ENCODE assay signal across 14 cellular contexts in the genomic region with DNA sequence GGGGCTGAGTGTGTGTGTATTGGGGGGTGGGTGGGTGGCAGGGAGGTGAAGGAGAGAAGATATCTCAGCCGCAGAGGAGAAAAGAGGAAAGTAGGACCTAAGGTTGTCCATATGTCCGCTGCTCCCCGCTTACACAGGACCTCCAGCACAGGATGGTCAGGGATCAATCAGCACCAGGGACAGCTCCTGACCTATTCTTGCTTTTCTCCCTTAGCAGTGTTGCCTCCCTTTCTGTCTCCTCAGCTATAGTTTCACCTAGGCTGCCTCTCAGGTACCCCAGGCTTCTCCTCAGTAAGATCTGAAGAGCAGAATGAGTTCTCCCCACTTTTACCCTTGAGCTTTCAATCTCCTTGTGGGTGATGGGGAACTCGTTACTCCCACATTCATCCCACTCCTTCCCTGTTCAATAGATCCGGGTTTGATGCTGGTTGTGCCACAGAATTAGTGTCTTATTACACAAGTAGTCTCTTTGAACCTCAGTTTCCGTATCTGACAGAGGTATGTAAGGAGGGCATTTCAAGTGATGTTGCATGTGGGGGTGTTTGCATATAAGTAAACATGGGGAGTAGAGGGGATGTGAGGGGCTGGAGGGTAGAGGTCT. TPM values are rescaled to one million over a fixed set of nuclear protein-coding genes. Genes with fewer than 3 reads are reported as not detected.
DNase-seq lines count a peak whose midpoint lies in the region; ATAC-seq, FAIRE-seq and TF ChIP-seq lines count a peak whose summit lies in the region.
"Had no signal": no experiment of that assay in that cellular context is flagged by ENCODE, and none has a peak within 500 bp of the region (broad histone marks: within the 10 kb centered on the region; RNA-seq: fewer than 3 reads in every experiment).

No MANE protein-coding gene starts in this region.

- RAD21 ChIA-PET in GM12878 (lab: Charles Lee; ENCODE audit: unreplicated experiment), result no interaction called here

- no peak for ATAC-seq in SK-N-SH treated with all-trans-retinoic acid at 6 μM for 48 hours
- ATAC-seq in GM12878, result no peak
- ATAC-seq: heart right ventricle had no signal

- H3K9me3 Mint-ChIP-seq in activated T-cell treated with anti-CD3 and anti-CD28 coated beads, Interleukin-2, amount 50 U/mL, for 24 hours, result no peaks in the 10 kb centered on the region
- H3K9me3 Mint-ChIP-seq: activated T-helper 2 cell treated with anti-CD3 and anti-CD28 coated beads, Interferon-gamma antibody, Interleukin-2, Interleukin-4, amounts not matched to agents 10 μg/mL and 5 μg/mL and 100 μg/mL, durations not matched to agents 14 hours and 24 hours and 36 hours; dendritic cell treated with granulocyte-macrophage colony-stimulating factor and Interleukin-4, amounts not matched to agents 40 ng/mL and 50 ng/mL, for 4 days; HFFc6 had no signal

- H3K9ac ChIP-seq in SK-N-SH (no peak overlapping the region), MM.1S (ENCODE audit: low read length) (no peak overlapping the region), GM12878 (ENCODE audit: control insufficient read depth, insufficient read depth, low read length) (no peak overlapping the region)

- H3K4me1 ChIP-seq in SK-N-SH (ENCODE audit: control insufficient read depth in 1 of 2, insufficient read depth in 2 of 2, low read depth in 1 of 2, low read length in 1 of 2) (peaks cover 0 to 14% of the 10 kb centered on the region in 2 experiments; a peak in 1 of 4 replicates), MM.1S (ENCODE audit: low read length) (peaks cover 15% of the 10 kb centered on the region), GM12878 (ENCODE audit: control insufficient read depth, insufficient read depth, low read length) (peaks cover 10% of the 10 kb centered on the region; the same call in 1 of the 2 replicates)

- SMC1A ChIA-PET in GM12878 (lab: Charles Lee; ENCODE audit: uncharacterized antibody, unreplicated experiment), result no interaction called here

- H3K36me3 Mint-ChIP-seq in activated T-cell treated with anti-CD3 and anti-CD28 coated beads, Interleukin-2, amount 50 U/mL, for 24 hours (ENCODE audit: low read depth), result peaks cover 55% of the 10 kb centered on the region

- no peak overlapping the region for H3K4me3 ChIP-seq in SK-N-SH (ENCODE audit: low read depth in 2 of 2, low read length in 1 of 2)
- H3K4me3 ChIP-seq in MM.1S (ENCODE audit: low read length), result no peak overlapping the region
- no peak overlapping the region for H3K4me3 ChIP-seq in GM12878

- no peak for TF ChIP-seq RAD21 in SK-N-SH (IDR thresholded peaks at IDR 0.05; ENCODE audit: low read length)
- TF ChIP-seq RAD21 in GM12878 (IDR thresholded peaks at IDR 0.05; ENCODE audit: insufficient read depth, low read depth, low read length), result no peak

- FAIRE-seq in GM12878 (lab: Jason Lieb, UNC), result no peak
- FAIRE-seq in RCC 7860 (lab: Jason Lieb, UNC), result no peak

- no peaks in the 10 kb centered on the region for H3K27me3 ChIP-seq in SK-N-SH (ENCODE audit: insufficient read depth)
- H3K27me3 ChIP-seq in MM.1S (replicated peaks; ENCODE audit: insufficient read depth, low read length), result no peaks in the 10 kb centered on the region
- H3K27me3 ChIP-seq in GM12878 (replicated peaks in 1 of 2; ENCODE audit: control insufficient read depth in 2 of 2, insufficient read depth in 2 of 2, low read length in 1 of 2), result no peaks in the 10 kb centered on the region
- H3K27me3 ChIP-seq: heart right ventricle, sigmoid colon had no signal

- no peaks in the 10 kb centered on the region for H3K27me3 Mint-ChIP-seq in activated T-cell treated with anti-CD3 and anti-CD28 coated beads, Interleukin-2, amount 50 U/mL, for 24 hours
- H3K27me3 Mint-ChIP-seq: dendritic cell treated with granulocyte-macrophage colony-stimulating factor and Interleukin-4, amounts not matched to agents 40 ng/mL and 50 ng/mL, for 4 days had no signal

- H3K4me1 Mint-ChIP-seq in activated T-cell treated with anti-CD3 and anti-CD28 coated beads, Interleukin-2, amount 50 U/mL, for 24 hours (ENCODE audit: low read depth), result peaks cover 25% of the 10 kb centered on the region

- H3K9me2 ChIP-seq in SK-N-SH, result no peaks in the 10 kb centered on the region
- H3K9me2 ChIP-seq in MM.1S (replicated peaks; ENCODE audit: insufficient read depth, low read length), result no peaks in the 10 kb centered on the region

- H4K20me1 ChIP-seq in SK-N-SH (ENCODE audit: insufficient read depth) (no peaks in the 10 kb centered on the region), MM.1S (ENCODE audit: insufficient read depth, low read length) (no peaks in the 10 kb centered on the region), GM12878 (ENCODE audit: control insufficient read depth, insufficient read depth) (no peaks in the 10 kb centered on the region)

- H2AFZ ChIP-seq in SK-N-SH (ENCODE audit: low read depth) (no peak overlapping the region), MM.1S (ENCODE audit: low read length) (no peak overlapping the region), GM12878 (ENCODE audit: control insufficient read depth, low read depth, low read length) (no peak overlapping the region)

- TF ChIP-seq EP300 in SK-N-SH (IDR thresholded peaks at IDR 0.05; ENCODE audit: borderline replicate concordance in 1 of 2, low read depth in 1 of 2, low read length in 1 of 2), result no peak
- no peak for TF ChIP-seq EP300 in GM12878 (IDR thresholded peaks at IDR 0.05; ENCODE audit: borderline replicate concordance in 1 of 2, control insufficient read depth in 1 of 2, low read depth in 2 of 2, low read length in 2 of 2)

- peaks cover 0 to 38% of the 10 kb centered on the region in 2 experiments for H3K36me3 ChIP-seq in SK-N-SH (replicated peaks in 1 of 2; ENCODE audit: control insufficient read depth in 1 of 2, insufficient read depth in 2 of 2, low read length in 1 of 2)
- no peaks in the 10 kb centered on the region for H3K36me3 ChIP-seq in MM.1S (replicated peaks; ENCODE audit: insufficient read depth, low read length)
- H3K36me3 ChIP-seq in GM12878 (ENCODE audit: control insufficient read depth in 2 of 2, insufficient read depth in 2 of 2, low read length in 1 of 2), result peaks cover 8 to 11% of the 10 kb centered on the region in 2 experiments; a peak in 3 of 4 replicates

- H3K9me3 ChIP-seq in SK-N-SH (no peaks in the 10 kb centered on the region), MM.1S (replicated peaks; ENCODE audit: insufficient read depth, low read length) (no peaks in the 10 kb centered on the region), GM12878 (replicated peaks; ENCODE audit: control insufficient read depth, insufficient read depth, low read length) (no peaks in the 10 kb centered on the region)
- H3K9me3 ChIP-seq: heart right ventricle, sigmoid colon had no signal

- H3K27ac ChIP-seq in SK-N-SH (ENCODE audit: low read depth in 2 of 2, low read length in 1 of 2) (no peak overlapping the region), MM.1S (ENCODE audit: low read length) (no peak overlapping the region), GM12878 (ENCODE audit: control insufficient read depth, insufficient read depth) (no peak overlapping the region)
- H3K27ac ChIP-seq: heart right ventricle, sigmoid colon had no signal

- no peak overlapping the region for H3K27ac Mint-ChIP-seq in activated T-cell treated with anti-CD3 and anti-CD28 coated beads, Interleukin-2, amount 50 U/mL, for 24 hours
- H3K27ac Mint-ChIP-seq: activated T-helper 2 cell treated with anti-CD3 and anti-CD28 coated beads, Interferon-gamma antibody, Interleukin-2, Interleukin-4, amounts not matched to agents 10 μg/mL and 5 μg/mL and 100 μg/mL, durations not matched to agents 14 hours and 24 hours and 36 hours; dendritic cell treated with granulocyte-macrophage colony-stimulating factor and Interleukin-4, amounts not matched to agents 40 ng/mL and 50 ng/mL, for 4 days; HFFc6 had no signal

- H3K4me3 Mint-ChIP-seq in activated T-cell treated with anti-CD3 and anti-CD28 coated beads, Interleukin-2, amount 50 U/mL, for 24 hours, result no peak overlapping the region
- H3K4me3 Mint-ChIP-seq: HFFc6 had no signal

- H3K79me2 ChIP-seq in SK-N-SH (ENCODE audit: insufficient read depth), result peaks cover 17% of the 10 kb centered on the region
- H3K79me2 ChIP-seq in MM.1S (ENCODE audit: low read length), result peaks cover 20% of the 10 kb centered on the region
- H3K79me2 ChIP-seq in GM12878 (ENCODE audit: control insufficient read depth, insufficient read depth, low read length), result peaks cover 16% of the 10 kb centered on the region

- CTCF ChIA-PET in SK-N-SH (lab: Yijun Ruan, JAX), result interaction anchor here (1.3 to 1.4 kb wide), 2 partner anchors 20 to 23 kb away, joined by 3 read pairs; no protein-coding TSS in a partner anchor
- CTCF ChIA-PET in GM12878 (lab: Yijun Ruan, JAX), result interaction anchor here (0.8 to 1.1 kb wide), 2 partner anchors 79 to 99 kb away, joined by 3 read pairs; no protein-coding TSS in a partner anchor

- in situ Hi-C loops in GM12878 (cut with MboI), result no loop called here

- H3K4me2 ChIP-seq in SK-N-SH (no peak overlapping the region), MM.1S (ENCODE audit: low read depth, low read length) (no peak overlapping the region), GM12878 (ENCODE audit: control insufficient read depth, insufficient read depth) (no peak overlapping the region)

- BruUV-seq in GM12878 (replicated peaks; lab: Mats Ljungman, UMichigan), result no TSS peak

- TF ChIP-seq POLR2A in GM12878 (IDR thresholded peaks at IDR 0.05; ENCODE audit: low read depth, low read length), result no peak

- TF ChIP-seq CTCF in SK-N-SH (IDR thresholded peaks at IDR 0.05), result no peak
- TF ChIP-seq CTCF in MM.1S (IDR thresholded peaks at IDR 0.05; ENCODE audit: low read length), result no peak
- no peak for TF ChIP-seq CTCF in GM12878 (IDR thresholded peaks at IDR 0.05 in 2 of 3, conservative IDR thresholded peaks at IDR 0.05 in 1 of 3; ENCODE audit: control insufficient read depth in 2 of 3, extremely low read depth in 1 of 3, insufficient read depth in 1 of 3, low read depth in 3 of 3, low read length in 3 of 3)

- no peak for DNase-seq in SK-N-SH
- peak; percentile 51 for DNase-seq in MM.1S
- no peak for DNase-seq in GM12878 (ENCODE audit: low read depth, low spot score)
- peak; percentile 52 for DNase-seq in myocyte (ENCODE audit: low read depth)
- DNase-seq in HuH-7 (ENCODE audit: low spot score), result no peak
- DNase-seq in activated T-cell treated with anti-CD3 and anti-CD28 coated beads, Interleukin-2, amount 50 U/mL, for 24 hours, result no peak
- no peak for DNase-seq in RCC 7860 (ENCODE audit: low spot score)
- DNase-seq: heart right ventricle, HFFc6, NCI-H146, sigmoid colon had no signal

- POLR2A ChIA-PET in SK-N-SH (lab: Yijun Ruan, JAX), result no interaction called here
- POLR2A ChIA-PET in GM12878 (lab: Charles Lee), result interaction anchor here (0.5 kb wide), 1 partner anchor 601 kb away, joined by 5 read pairs; no protein-coding TSS in a partner anchor

- intact Hi-C loops in GM12878 (cut with micrococcal nuclease; ENCODE audit: unreplicated experiment), result no loop called here

- WGBS in SK-N-SH (ENCODE audit: low lambda C conversion rate), result 84% methylated on average over 6 of the region's 6 CpGs
- WGBS in GM12878 (ENCODE audit: insufficient coverage, insufficient replicate concordance, low lambda C conversion rate, missing lambda C conversion rate), result 88% methylated on average over 6 of the region's 6 CpGs

- H3F3A ChIP-seq in SK-N-SH (replicated peaks; ENCODE audit: insufficient read depth) (peaks cover 9% of the 10 kb centered on the region), MM.1S (ENCODE audit: insufficient read depth, low read length) (peaks cover 3% of the 10 kb centered on the region)

RNA-seq across cellular contexts. Expression of gene DPH2, which starts 1.4 kb away (rescaled TPM):
- polyA plus RNA-seq in SK-N-SH (2012; rRNA removed), result 76.9 and 97.5 TPM in 2 replicates
- 32.3 and 45.3 TPM in 2 replicates for polyA plus RNA-seq in SK-N-SH (2012; cell fraction: cytosol; rRNA removed)
- polyA plus RNA-seq in SK-N-SH (2012; cell fraction: nucleus; rRNA removed), result 364 and 385 TPM in 2 replicates
- 40.0 and 46.8 TPM in 2 replicates for total RNA-seq in GM12878 (2013; cell fraction: nucleolus; rRNA removed)
- total RNA-seq in GM12878 (2014; rRNA removed), result 67.2 and 75.1 TPM in 2 replicates
- total RNA-seq in GM12878 (2014; rRNA removed; fragmentation: Illumina TruSeq; extraction: Trizol), result 32.2 and 37.9 TPM in 2 replicates
- total RNA-seq in GM12878 (2021), result 58.0 and 60.1 TPM in 2 replicates
- polyA plus RNA-seq in GM12878 (2011; ENCODE audit: low read depth), result 16.1 TPM
- polyA plus RNA-seq in GM12878 (2011; rRNA removed), result 30.7 and 44.0 TPM in 2 replicates
- 72.9 and 90.9 TPM in 2 replicates for polyA plus RNA-seq in GM12878 (2011; cell fraction: cytosol; rRNA removed)
- 240 and 297 TPM in 2 replicates for polyA plus RNA-seq in GM12878 (2011; cell fraction: nucleus; rRNA removed)
- polyA plus RNA-seq in GM12878 (2012), result 28.3 and 30.7 TPM in 2 replicates
- 22.4 and 43.2 TPM in 2 replicates for polyA plus RNA-seq in GM12878 (2014; fragmentation: Illumina TruSeq; extraction: Trizol)
- 10 to 100 TPM; 13.1 to 14.3 TPM for polyA plus RNA-seq in GM12878 (2014; fragmentation: Nextera tagmentation; extraction: Ambion mirVana)
- 74.5 and 76.2 TPM in 2 replicates for polyA plus RNA-seq in GM12878 (2014; rRNA removed)
- 10 to 100 TPM; 76.6 to 82.9 TPM for polyA plus RNA-seq in GM12878 (2016; fragmentation: Nextera tagmentation; extraction: Ambion mirVana)
- polyA minus RNA-seq in GM12878 (2011; rRNA and poly(A)+ RNA removed), result 41.1 and 68.5 TPM in 2 replicates
- polyA minus RNA-seq in GM12878 (2011; cell fraction: cytosol; rRNA and poly(A)+ RNA removed), result 18.2 and 18.3 TPM in 2 replicates
- 79.7 and 117 TPM in 2 replicates for polyA minus RNA-seq in GM12878 (2011; cell fraction: nucleus; rRNA and poly(A)+ RNA removed)
- 34.2 and 36.3 TPM in 2 replicates for total RNA-seq in myocyte
- polyA plus RNA-seq in myocyte (2012), result 28.5 TPM

RNA-seq across cellular contexts. Expression of gene ATP6V0B, which starts 6.3 kb away (rescaled TPM):
- polyA plus RNA-seq in SK-N-SH (2012; rRNA removed) (180 and 191 TPM in 2 replicates), GM12878 (2011; rRNA removed) (72.2 and 132 TPM in 2 replicates), GM12878 (2014; fragmentation: Illumina TruSeq; extraction: Trizol) (30.1 and 70.5 TPM in 2 replicates), GM12878 (2014; fragmentation: Nextera tagmentation; extraction: Ambion mirVana) (100 to 1,000 TPM in 1 of 2 experiments, 10 to 100 TPM in 1; 65.3 to 157 TPM), GM12878 (2014; rRNA removed) (156 and 159 TPM in 2 replicates), GM12878 (2016; fragmentation: Nextera tagmentation; extraction: Ambion mirVana) (100 to 1,000 TPM; 247 to 250 TPM)
- polyA plus RNA-seq in SK-N-SH (2012; cell fraction: cytosol; rRNA removed), result 127 and 163 TPM in 2 replicates
- 162 and 174 TPM in 2 replicates for polyA plus RNA-seq in SK-N-SH (2012; cell fraction: nucleus; rRNA removed)
- 39.3 and 44.3 TPM in 2 replicates for total RNA-seq in GM12878 (2013; cell fraction: nucleolus; rRNA removed)
- total RNA-seq in GM12878 (2014; rRNA removed) (176 and 177 TPM in 2 replicates), GM12878 (2014; rRNA removed; fragmentation: Illumina TruSeq; extraction: Trizol) (70.0 and 75.8 TPM in 2 replicates), GM12878 (2021) (115 and 120 TPM in 2 replicates), myocyte (211 and 236 TPM in 2 replicates)
- 59.4 TPM for polyA plus RNA-seq in GM12878 (2011; ENCODE audit: low read depth)
- polyA plus RNA-seq in GM12878 (2011; cell fraction: cytosol; rRNA removed), result 218 and 285 TPM in 2 replicates
- 267 and 300 TPM in 2 replicates for polyA plus RNA-seq in GM12878 (2011; cell fraction: nucleus; rRNA removed)
- 76.2 and 83.3 TPM in 2 replicates for polyA plus RNA-seq in GM12878 (2012)
- 82.2 and 119 TPM in 2 replicates for polyA minus RNA-seq in GM12878 (2011; rRNA and poly(A)+ RNA removed)
- polyA minus RNA-seq in GM12878 (2011; cell fraction: cytosol; rRNA and poly(A)+ RNA removed), result 35.1 and 43.2 TPM in 2 replicates
- polyA minus RNA-seq in GM12878 (2011; cell fraction: nucleus; rRNA and poly(A)+ RNA removed), result 65.8 and 94.1 TPM in 2 replicates
- polyA plus RNA-seq in myocyte (2012), result 241 TPM

RNA-seq across cellular contexts. Expression of gene B4GALT2, which starts 10.6 kb away (rescaled TPM):
- 43.0 and 48.0 TPM in 2 replicates for polyA plus RNA-seq in SK-N-SH (2012; rRNA removed)
- 26.0 and 40.2 TPM in 2 replicates for polyA plus RNA-seq in SK-N-SH (2012; cell fraction: cytosol; rRNA removed)
- polyA plus RNA-seq in SK-N-SH (2012; cell fraction: nucleus; rRNA removed), result 34.8 and 35.0 TPM in 2 replicates
- total RNA-seq in GM12878 (2013; cell fraction: nucleolus; rRNA removed), result 15.2 and 15.5 TPM in 2 replicates
- 61.0 and 63.8 TPM in 2 replicates for total RNA-seq in GM12878 (2014; rRNA removed)
- 27.2 and 28.7 TPM in 2 replicates for total RNA-seq in GM12878 (2014; rRNA removed; fragmentation: Illumina TruSeq; extraction: Trizol)
- total RNA-seq in GM12878 (2021), result 45.4 and 47.3 TPM in 2 replicates
- polyA plus RNA-seq in GM12878 (2011; ENCODE audit: low read depth), result 7.1 TPM
- 9.8 and 18.0 TPM in 2 replicates for polyA plus RNA-seq in GM12878 (2011; rRNA removed)
- 27.5 and 46.7 TPM in 2 replicates for polyA plus RNA-seq in GM12878 (2011; cell fraction: cytosol; rRNA removed)
- 22.6 and 26.7 TPM in 2 replicates for polyA plus RNA-seq in GM12878 (2011; cell fraction: nucleus; rRNA removed)
- polyA plus RNA-seq in GM12878 (2012), result 19.7 and 20.5 TPM in 2 replicates
- 18.6 and 30.0 TPM in 2 replicates for polyA plus RNA-seq in GM12878 (2014; fragmentation: Illumina TruSeq; extraction: Trizol)
- polyA plus RNA-seq in GM12878 (2014; fragmentation: Nextera tagmentation; extraction: Ambion mirVana), result 1 to 10 TPM in 1 of 2 experiments, under 1 TPM in 1; 0.98 to 2.8 TPM
- polyA plus RNA-seq in GM12878 (2014; rRNA removed), result 53.5 and 67.0 TPM in 2 replicates
- polyA plus RNA-seq in GM12878 (2016; fragmentation: Nextera tagmentation; extraction: Ambion mirVana), result 1 to 10 TPM; 7.2 to 9.6 TPM
- 13.2 and 22.9 TPM in 2 replicates for polyA minus RNA-seq in GM12878 (2011; rRNA and poly(A)+ RNA removed)
- polyA minus RNA-seq in GM12878 (2011; cell fraction: cytosol; rRNA and poly(A)+ RNA removed), result 12.6 and 14.2 TPM in 2 replicates
- 9.3 and 15.2 TPM in 2 replicates for polyA minus RNA-seq in GM12878 (2011; cell fraction: nucleus; rRNA and poly(A)+ RNA removed)
- total RNA-seq in myocyte, result 83.0 and 84.4 TPM in 2 replicates
- 120 TPM for polyA plus RNA-seq in myocyte (2012)

RNA-seq across cellular contexts. Expression of gene IPO13, which starts 21.7 kb away (rescaled TPM):
- polyA plus RNA-seq in SK-N-SH (2012; rRNA removed) (15.5 and 16.7 TPM in 2 replicates), GM12878 (2011; rRNA removed) (5.6 and 9.3 TPM in 2 replicates), GM12878 (2014; fragmentation: Illumina TruSeq; extraction: Trizol) (8.5 and 14.0 TPM in 2 replicates), GM12878 (2014; fragmentation: Nextera tagmentation; extraction: Ambion mirVana) (1 to 10 TPM; 7.1 to 9.5 TPM), GM12878 (2014; rRNA removed) (16.5 and 17.9 TPM in 2 replicates), GM12878 (2016; fragmentation: Nextera tagmentation; extraction: Ambion mirVana) (10 to 100 TPM; 21.5 TPM)
- 6.2 and 9.5 TPM in 2 replicates for polyA plus RNA-seq in SK-N-SH (2012; cell fraction: cytosol; rRNA removed)
- polyA plus RNA-seq in SK-N-SH (2012; cell fraction: nucleus; rRNA removed), result 52.6 and 55.7 TPM in 2 replicates
- 9.0 and 13.3 TPM in 2 replicates for total RNA-seq in GM12878 (2013; cell fraction: nucleolus; rRNA removed)
- total RNA-seq in GM12878 (2014; rRNA removed) (18.2 and 18.4 TPM in 2 replicates), GM12878 (2014; rRNA removed; fragmentation: Illumina TruSeq; extraction: Trizol) (7.3 and 10.1 TPM in 2 replicates), GM12878 (2021) (22.1 and 26.6 TPM in 2 replicates), myocyte (53.6 and 55.5 TPM in 2 replicates)
- 4.5 TPM for polyA plus RNA-seq in GM12878 (2011; ENCODE audit: low read depth)
- polyA plus RNA-seq in GM12878 (2011; cell fraction: cytosol; rRNA removed), result 19.2 TPM in 2 replicates
- 29.3 and 36.2 TPM in 2 replicates for polyA plus RNA-seq in GM12878 (2011; cell fraction: nucleus; rRNA removed)
- polyA plus RNA-seq in GM12878 (2012), result 8.2 and 9.6 TPM in 2 replicates
- polyA minus RNA-seq in GM12878 (2011; rRNA and poly(A)+ RNA removed), result 24.2 and 29.7 TPM in 2 replicates
- polyA minus RNA-seq in GM12878 (2011; cell fraction: cytosol; rRNA and poly(A)+ RNA removed), result 8.6 and 16.2 TPM in 2 replicates
- polyA minus RNA-seq in GM12878 (2011; cell fraction: nucleus; rRNA and poly(A)+ RNA removed), result 8.7 and 14.9 TPM in 2 replicates
- polyA plus RNA-seq in myocyte (2012), result 44.4 TPM

RNA-seq across cellular contexts. Expression of gene CCDC24, which starts 23.0 kb away (rescaled TPM):
- 7.5 and 11.8 TPM in 2 replicates for polyA plus RNA-seq in SK-N-SH (2012; rRNA removed)
- polyA plus RNA-seq in SK-N-SH (2012; cell fraction: cytosol; rRNA removed), result 2.8 and 4.8 TPM in 2 replicates
- 34.1 and 39.2 TPM in 2 replicates for polyA plus RNA-seq in SK-N-SH (2012; cell fraction: nucleus; rRNA removed)
- total RNA-seq in GM12878 (2013; cell fraction: nucleolus; rRNA removed), result 2.7 and 3.3 TPM in 2 replicates
- total RNA-seq in GM12878 (2014; rRNA removed), result 1.6 and 2.2 TPM in 2 replicates
- 0.67 and 0.78 TPM in 2 replicates for total RNA-seq in GM12878 (2014; rRNA removed; fragmentation: Illumina TruSeq; extraction: Trizol)
- 2.2 and 3.1 TPM in 2 replicates for total RNA-seq in GM12878 (2021)
- polyA plus RNA-seq in GM12878 (2011; ENCODE audit: low read depth), result 0.34 TPM
- 0.49 and 1.0 TPM in 2 replicates for polyA plus RNA-seq in GM12878 (2011; rRNA removed)
- polyA plus RNA-seq in GM12878 (2011; cell fraction: cytosol; rRNA removed), result 1.8 TPM in 2 replicates
- 5.3 and 6.6 TPM in 2 replicates for polyA plus RNA-seq in GM12878 (2011; cell fraction: nucleus; rRNA removed)
- polyA plus RNA-seq in GM12878 (2012), result 1.4 and 1.5 TPM in 2 replicates
- polyA plus RNA-seq in GM12878 (2014; fragmentation: Illumina TruSeq; extraction: Trizol), result 0.59 and 1.0 TPM in 2 replicates
- polyA plus RNA-seq in GM12878 (2014; fragmentation: Nextera tagmentation; extraction: Ambion mirVana), result under 1 TPM in 1 of 2 experiments, not detected in 1; 0.18 TPM
- 2.1 and 4.2 TPM in 2 replicates for polyA plus RNA-seq in GM12878 (2014; rRNA removed)
- 1 to 10 TPM; 1.6 to 1.7 TPM for polyA plus RNA-seq in GM12878 (2016; fragmentation: Nextera tagmentation; extraction: Ambion mirVana)
- 0.22 and 0.67 TPM in 2 replicates for polyA minus RNA-seq in GM12878 (2011; rRNA and poly(A)+ RNA removed)
- polyA minus RNA-seq in GM12878 (2011; cell fraction: cytosol; rRNA and poly(A)+ RNA removed), result 0.94 TPM in 1 of 2 replicates, not detected in the other
- polyA minus RNA-seq in GM12878 (2011; cell fraction: nucleus; rRNA and poly(A)+ RNA removed), result 1.2 TPM in 2 replicates
- 1.5 and 3.4 TPM in 2 replicates for total RNA-seq in myocyte
- 11.1 TPM for polyA plus RNA-seq in myocyte (2012)

Comparison
In these comparisons a context has a peak if more than half of its experiments do, and no peak if none do; other contexts are left out.
1. DNase-seq: peak in MM.1S (single experiment) and myocyte (single experiment); none in SK-N-SH (single experiment), GM12878 (single experiment), HuH-7 (single experiment), activated T-cell treated with anti-CD3 and anti-CD28 coated beads, Interleukin-2, amount 50 U/mL, for 24 hours (single experiment) and RCC 7860 (single experiment).
2. Of the 26 proteins assayed by ChIP-seq in both GM12878 and SK-N-SH: peak only in GM12878: none; only in SK-N-SH: none; in both: REST; in neither: 25.